In genomic region chr17:51461578-51462004, GRCh38 we compare ENCODE assay signal across 8 cellular contexts.
DNase-seq lines count a peak whose midpoint lies in the region; ATAC-seq and TF ChIP-seq lines count a peak whose summit lies in the region.

No MANE protein-coding gene starts in this region.

- H4K20me1 ChIP-seq in KMS-11 (ENCODE audit: insufficient read depth), result no peaks in the 10 kb centered on the region

- H3K4me1 Mint-ChIP-seq in CD4-positive, alpha-beta memory T cell, result no peaks in the 10 kb centered on the region
- H3K4me1 Mint-ChIP-seq in activated naive CD8-positive, alpha-beta T cell treated with anti-CD3 and anti-CD28 coated beads, Interleukin-2, amount 10 ng/mL, durations not matched to agents 7 days and 5 days, result no peaks in the 10 kb centered on the region

- H3K36me3 ChIP-seq in CD4-positive, alpha-beta memory T cell (ENCODE audit: insufficient read depth, low read length), result no peaks in the 10 kb centered on the region
- no peaks in the 10 kb centered on the region for H3K36me3 ChIP-seq in KMS-11 (ENCODE audit: insufficient read depth)
- H3K36me3 ChIP-seq in SJSA1, result no peaks in the 10 kb centered on the region

- H2AFZ ChIP-seq in KMS-11 (ENCODE audit: low read depth), result peak overlapping the region; percentile 28; the same call in 1 of the 2 replicates

- ATAC-seq in GM19397 (IDR thresholded peaks at IDR 0.05; ENCODE audit: unreplicated experiment), result peak; percentile 68
- peak; percentile 42 for ATAC-seq in activated naive CD8-positive, alpha-beta T cell treated with anti-CD3 and anti-CD28 coated beads, Interleukin-2, amount 10 ng/mL, durations not matched to agents 7 days and 5 days (ENCODE audit: low read depth)

- intact Hi-C loops in CD4-positive, alpha-beta memory T cell (cut with micrococcal nuclease), result no loop called here
- intact Hi-C loops in lower leg skin (cut with DNase I; ENCODE audit: low total_unique reads), result no loop called here

- H3K79me2 ChIP-seq in KMS-11 (ENCODE audit: insufficient read depth, low read depth), result no peaks in the 10 kb centered on the region

- H3K27me3 ChIP-seq in CD4-positive, alpha-beta memory T cell (ENCODE audit: insufficient read depth, low read length), result no peaks in the 10 kb centered on the region
- H3K27me3 ChIP-seq in KMS-11 (ENCODE audit: insufficient read depth, low read depth) (no peaks in the 10 kb centered on the region), SJSA1 (replicated peaks) (no peaks in the 10 kb centered on the region)

- POLR2A ChIA-PET in CD4-positive, alpha-beta memory T cell (lab: Charles Lee; ENCODE audit: partially characterized antibody), result no interaction called here
- POLR2A ChIA-PET in activated naive CD8-positive, alpha-beta T cell treated with anti-CD3 and anti-CD28 coated beads, Interleukin-2, amount 10 ng/mL, durations not matched to agents 7 days and 5 days (lab: Charles Lee), result no interaction called here

- peak; percentile 85 for TF ChIP-seq CTCF in KMS-11 (conservative IDR thresholded peaks at IDR 0.05; ENCODE audit: low read depth, low read length)
- no peak for TF ChIP-seq CTCF in lower leg skin (IDR thresholded peaks at IDR 0.05)

- peaks cover 2 to 3% of the 10 kb centered on the region in 2 donors for H3K27me3 Mint-ChIP-seq in CD4-positive, alpha-beta memory T cell
- peaks cover 7% of the 10 kb centered on the region for H3K27me3 Mint-ChIP-seq in activated naive CD8-positive, alpha-beta T cell treated with anti-CD3 and anti-CD28 coated beads, Interleukin-2, amount 10 ng/mL, durations not matched to agents 7 days and 5 days

- no peaks in the 10 kb centered on the region for H3K9me3 Mint-ChIP-seq in CD4-positive, alpha-beta memory T cell
- H3K9me3 Mint-ChIP-seq in activated naive CD8-positive, alpha-beta T cell treated with anti-CD3 and anti-CD28 coated beads, Interleukin-2, amount 10 ng/mL, durations not matched to agents 7 days and 5 days, result no peaks in the 10 kb centered on the region

- no peak for TF ChIP-seq POLR2A in lower leg skin (IDR thresholded peaks at IDR 0.05)

- H3K27ac Mint-ChIP-seq in CD4-positive, alpha-beta memory T cell, result no peak overlapping the region
- H3K27ac Mint-ChIP-seq in activated naive CD8-positive, alpha-beta T cell treated with anti-CD3 and anti-CD28 coated beads, Interleukin-2, amount 10 ng/mL, durations not matched to agents 7 days and 5 days, result no peak overlapping the region

- peak; percentile 29 to 56 (median 36) for DNase-seq in CD4-positive, alpha-beta memory T cell
- DNase-seq in SJSA1 (ENCODE audit: low read depth in 1 of 2, low spot score in 2 of 2), result peak; percentile 62 to 87
- DNase-seq in activated naive CD8-positive, alpha-beta T cell treated with anti-CD3 and anti-CD28 coated beads, Interleukin-2, amount 10 ng/mL, durations not matched to agents 7 days and 5 days, result peak; percentile 50
- DNase-seq in hepatic stellate cell (ENCODE audit: low spot score), result peak; percentile 68
- peak; percentile 27 for DNase-seq in stimulated activated CD4-positive, alpha-beta T cell treated with anti-CD3 and anti-CD28 coated beads, Interleukin-12 subunit alpha, Interleukin-12 subunit beta, amount 100 ng/mL, for 4 hours
- no peak for DNase-seq in lower leg skin (ENCODE audit: low spot score in 2 of 2)

- no peaks in the 10 kb centered on the region for H3K4me1 ChIP-seq in CD4-positive, alpha-beta memory T cell (ENCODE audit: insufficient read depth, low read length)
- H3K4me1 ChIP-seq in KMS-11 (ENCODE audit: low read depth, poor library complexity, severe bottlenecking) (no peaks in the 10 kb centered on the region), SJSA1 (replicated peaks) (no peaks in the 10 kb centered on the region)

- H3K4me3 Mint-ChIP-seq in CD4-positive, alpha-beta memory T cell, result no peak overlapping the region
- no peak overlapping the region for H3K4me3 Mint-ChIP-seq in activated naive CD8-positive, alpha-beta T cell treated with anti-CD3 and anti-CD28 coated beads, Interleukin-2, amount 10 ng/mL, durations not matched to agents 7 days and 5 days

- no peak overlapping the region for H3K9ac ChIP-seq in KMS-11

- CTCF ChIA-PET in CD4-positive, alpha-beta memory T cell (lab: Charles Lee; ENCODE audit: partially characterized antibody), result interaction anchor here (0.8 to 2.9 kb wide), 19 partner anchors 9 to 275 kb away, joined by 3 to 31 read pairs (median 4); no protein-coding TSS in a partner anchor

- no peak overlapping the region for H3K27ac ChIP-seq in CD4-positive, alpha-beta memory T cell (ENCODE audit: low read depth, low read length)
- no peak overlapping the region for H3K27ac ChIP-seq in KMS-11
- no peak overlapping the region for H3K27ac ChIP-seq in SJSA1

- H3K4me2 ChIP-seq in KMS-11, result no peak overlapping the region

- H3K36me3 Mint-ChIP-seq in CD4-positive, alpha-beta memory T cell, result no peaks in the 10 kb centered on the region
- H3K36me3 Mint-ChIP-seq in activated naive CD8-positive, alpha-beta T cell treated with anti-CD3 and anti-CD28 coated beads, Interleukin-2, amount 10 ng/mL, durations not matched to agents 7 days and 5 days, result no peaks in the 10 kb centered on the region

- H3K4me3 ChIP-seq in CD4-positive, alpha-beta memory T cell (ENCODE audit: low read length in 2 of 2), result no peak overlapping the region
- H3K4me3 ChIP-seq in KMS-11 (IDR thresholded peaks at IDR 0.05; ENCODE audit: insufficient read depth, low read depth, low read length) (no peak overlapping the region), SJSA1 (no peak overlapping the region), lower leg skin (ENCODE audit: low read depth, poor library complexity, severe bottlenecking) (no peak overlapping the region)

- H3K9me3 ChIP-seq in CD4-positive, alpha-beta memory T cell (ENCODE audit: control insufficient read depth in 1 of 2, low read length in 2 of 2), result no peaks in the 10 kb centered on the region
- no peaks in the 10 kb centered on the region for H3K9me3 ChIP-seq in SJSA1 (replicated peaks)

- 57 to 77% methylated on average over 11 of the region's 11 CpGs for WGBS in lower leg skin, 2 donors

Comparison
In these comparisons a context has a peak if more than half of its experiments do, and no peak if none do; other contexts are left out.
1. DNase-seq: peak in CD4-positive, alpha-beta memory T cell (5 of 5), SJSA1 (2 of 2), activated naive CD8-positive, alpha-beta T cell treated with anti-CD3 and anti-CD28 coated beads, Interleukin-2, amount 10 ng/mL, durations not matched to agents 7 days and 5 days (single experiment), hepatic stellate cell (single experiment) and stimulated activated CD4-positive, alpha-beta T cell treated with anti-CD3 and anti-CD28 coated beads, Interleukin-12 subunit alpha, Interleukin-12 subunit beta, amount 100 ng/mL, for 4 hours (single experiment); none in lower leg skin (0 of 2).